8 cellular contexts compared by ENCODE assay signal in genomic region chr1:24503870-24504523, GRCh38. TPM values are rescaled to one million over a fixed set of nuclear protein-coding genes. Genes with fewer than 3 reads are reported as not detected.
A peak's percentile ranks its signal among the peaks of the same experiment; 100 is the strongest.
DNase-seq lines count a peak whose midpoint lies in the region; ATAC-seq and TF ChIP-seq lines count a peak whose summit lies in the region.

No MANE protein-coding gene starts in this region.

- DNase-seq in GM23248 (no peak), endothelial cell (ENCODE audit: low spot score) (no peak), psoas muscle (no peak), NCI-H1105 treated with DMSO at 0.1 percent for 48 hours (lab: John Stamatoyannopoulos, UW) (no peak), NCI-H524 treated with DMSO at 0.1 percent for 48 hours (lab: John Stamatoyannopoulos, UW) (no peak), NCI-H1436 (lab: John Stamatoyannopoulos, UW) (no peak)

- H4K20me1 ChIP-seq in GM23248 (ENCODE audit: insufficient read depth) (no peaks in the 10 kb centered on the region), SU-DHL-6 (ENCODE audit: low read depth, low read length) (no peaks in the 10 kb centered on the region)

- peaks cover 49% of the 10 kb centered on the region for H3K4me1 Mint-ChIP-seq in endothelial cell (ENCODE audit: unreplicated experiment)

- H3K36me3 Mint-ChIP-seq in endothelial cell (ENCODE audit: low read depth, unreplicated experiment), result peaks cover 8% of the 10 kb centered on the region

- H3K79me2 ChIP-seq in GM23248 (ENCODE audit: insufficient read depth), result peaks cover 44% of the 10 kb centered on the region
- no peaks in the 10 kb centered on the region for H3K79me2 ChIP-seq in SU-DHL-6 (ENCODE audit: insufficient read depth, low read length)

- TF ChIP-seq CTCF in SU-DHL-6 (IDR thresholded peaks at IDR 0.05; ENCODE audit: insufficient read depth, low read length, poor library complexity, severe bottlenecking), result no peak
- no peak for TF ChIP-seq CTCF in endothelial cell (IDR thresholded peaks at IDR 0.05; ENCODE audit: unreplicated experiment)
- no peak for TF ChIP-seq CTCF in psoas muscle (IDR thresholded peaks at IDR 0.05)

- 90% methylated on average over 7 of the region's 7 CpGs for WGBS in GM23248 (ENCODE audit: low coverage in 1 of 2, low lambda C conversion rate in 2 of 2, missing lambda C conversion rate in 2 of 2), 2 experiments
- WGBS in psoas muscle, 3 donors, result 86 to 87% (median 87%) methylated on average over 7 of the region's 7 CpGs

- H2AFZ ChIP-seq in GM23248 (peak overlapping the region; percentile 81; the same call in 1 of the 2 replicates), SU-DHL-6 (ENCODE audit: low read depth, low read length, severe bottlenecking) (no peak overlapping the region)

- H3K9me3 ChIP-seq in GM23248 (ENCODE audit: low read depth) (no peaks in the 10 kb centered on the region), SU-DHL-6 (ENCODE audit: insufficient read depth, low read length) (no peaks in the 10 kb centered on the region), psoas muscle (no peaks in the 10 kb centered on the region)

- ATAC-seq in psoas muscle (no peak), HG02938 (IDR thresholded peaks at IDR 0.05; ENCODE audit: unreplicated experiment) (no peak)

- H3K27ac ChIP-seq in GM23248 (no peak overlapping the region), SU-DHL-6 (ENCODE audit: low read depth, low read length) (no peak overlapping the region), psoas muscle (no peak overlapping the region)

- no peaks in the 10 kb centered on the region for H3K9me2 ChIP-seq in GM23248 (ENCODE audit: insufficient read depth)
- no peaks in the 10 kb centered on the region for H3K9me2 ChIP-seq in SU-DHL-6 (replicated peaks; ENCODE audit: insufficient read depth, low read length)

- peak overlapping the region; percentile 97 for H3K27ac Mint-ChIP-seq in endothelial cell (ENCODE audit: unreplicated experiment)

- peak overlapping the region; percentile 74 for H3K4me2 ChIP-seq in GM23248 (ENCODE audit: unreplicated experiment)
- H3K4me2 ChIP-seq in SU-DHL-6 (ENCODE audit: low read depth, low read length, poor library complexity, severe bottlenecking), result peak overlapping the region; percentile 74

- H3F3A ChIP-seq in GM23248 (ENCODE audit: insufficient read depth) (peaks cover 14% of the 10 kb centered on the region), SU-DHL-6 (ENCODE audit: insufficient read depth) (peaks cover 32% of the 10 kb centered on the region)

- H3K9ac ChIP-seq in GM23248 (peak overlapping the region; percentile 79), SU-DHL-6 (ENCODE audit: low read length) (peak overlapping the region; percentile 84)

- H3K4me1 ChIP-seq in GM23248 (ENCODE audit: insufficient read depth) (peaks cover 7% of the 10 kb centered on the region; the same call in 1 of the 2 replicates), psoas muscle (no peaks in the 10 kb centered on the region)

- in situ Hi-C loops in GM23248 (cut with MboI), result no loop called here

- H3K27me3 ChIP-seq in GM23248 (replicated peaks; ENCODE audit: insufficient read depth), result no peaks in the 10 kb centered on the region
- H3K27me3 ChIP-seq in SU-DHL-6 (ENCODE audit: low read length), result no peaks in the 10 kb centered on the region
- peaks cover 0 to 65% (median 20%) of the 10 kb centered on the region in 3 donors for H3K27me3 ChIP-seq in psoas muscle (ENCODE audit: insufficient read depth in 3 of 3, low read length in 2 of 3)

- peaks cover 7% of the 10 kb centered on the region for H3K27me3 Mint-ChIP-seq in endothelial cell (ENCODE audit: unreplicated experiment)

- no peaks in the 10 kb centered on the region for H3K9me3 Mint-ChIP-seq in endothelial cell (ENCODE audit: unreplicated experiment)

- intact Hi-C loops in psoas muscle (cut with DNase I), result no loop called here

- peak overlapping the region; percentile 100 for H3K4me3 Mint-ChIP-seq in endothelial cell (ENCODE audit: unreplicated experiment)

- H3K4me3 ChIP-seq in GM23248 (peak overlapping the region; percentile 80), SU-DHL-6 (ENCODE audit: insufficient read depth, low read length, poor library complexity, severe bottlenecking) (peak overlapping the region; percentile 73), psoas muscle (peak overlapping the region; percentile 61)

- no peaks in the 10 kb centered on the region for H3K36me3 ChIP-seq in GM23248 (ENCODE audit: low read depth)
- H3K36me3 ChIP-seq in SU-DHL-6 (ENCODE audit: low read length), result no peaks in the 10 kb centered on the region
- H3K36me3 ChIP-seq in psoas muscle (ENCODE audit: insufficient read depth in 1 of 2, low read depth in 1 of 2), result no peaks in the 10 kb centered on the region

RNA-seq across cellular contexts. Expression of gene RCAN3, which starts 1.4 kb away (rescaled TPM):
- total RNA-seq in GM23248 (2014; rRNA removed; shearing (Covaris generic)), result 10.1 and 10.8 TPM in 2 replicates
- polyA plus RNA-seq in GM23248 (2016; fragmentation: Nextera tagmentation; extraction: Ambion mirVana) (7.9 and 8.6 TPM in 2 replicates), psoas muscle (under 1 TPM; 0.31 to 0.81 (median 0.77) TPM)
- total RNA-seq in endothelial cell (ENCODE audit: unreplicated experiment) (24.9 TPM), psoas muscle (1 to 10 TPM in 3 of 4 donors, under 1 TPM in 1; 0.96 to 3.0 (median 1.8) TPM)

RNA-seq across cellular contexts. Expression of gene NCMAP, which starts 51.9 kb away (rescaled TPM):
- total RNA-seq in GM23248 (2014; rRNA removed; shearing (Covaris generic)), result not detected in 2 replicates
- polyA plus RNA-seq in GM23248 (2016; fragmentation: Nextera tagmentation; extraction: Ambion mirVana) (not detected in 2 replicates), psoas muscle (under 1 TPM; 0.04 to 0.14 (median 0.06) TPM)
- total RNA-seq in endothelial cell (ENCODE audit: unreplicated experiment) (0.05 TPM), psoas muscle (not detected)
